In the genomic region with DNA sequence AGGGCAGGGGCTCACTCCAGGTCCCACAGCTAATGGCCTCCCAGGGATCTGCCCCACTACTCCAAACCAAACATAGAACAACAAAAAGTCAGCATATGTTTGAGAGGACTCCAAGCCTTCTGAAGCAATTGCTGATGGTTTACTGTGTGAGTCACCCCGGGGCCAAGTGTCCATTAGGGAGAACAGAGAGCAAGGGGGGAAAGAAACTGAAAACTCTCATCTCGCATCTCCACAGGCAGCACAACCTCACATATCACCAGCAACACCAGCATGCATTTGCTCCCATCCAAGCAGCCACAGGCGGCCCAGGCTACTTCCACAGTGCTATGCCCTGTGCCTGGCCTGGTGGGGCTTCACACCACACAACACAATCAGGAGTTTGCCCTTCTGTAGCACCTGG, we compare ENCODE assay signal across 1 cellular context.
TF ChIP-seq lines count a peak whose summit lies in the region.

No MANE protein-coding gene starts in this region.

TF ChIP-seq in IMR-90, 13 proteins besides CTCF, POLR2A, EP300 and RAD21 (continued from another document):
- TF ChIP-seq, protein P1, sequence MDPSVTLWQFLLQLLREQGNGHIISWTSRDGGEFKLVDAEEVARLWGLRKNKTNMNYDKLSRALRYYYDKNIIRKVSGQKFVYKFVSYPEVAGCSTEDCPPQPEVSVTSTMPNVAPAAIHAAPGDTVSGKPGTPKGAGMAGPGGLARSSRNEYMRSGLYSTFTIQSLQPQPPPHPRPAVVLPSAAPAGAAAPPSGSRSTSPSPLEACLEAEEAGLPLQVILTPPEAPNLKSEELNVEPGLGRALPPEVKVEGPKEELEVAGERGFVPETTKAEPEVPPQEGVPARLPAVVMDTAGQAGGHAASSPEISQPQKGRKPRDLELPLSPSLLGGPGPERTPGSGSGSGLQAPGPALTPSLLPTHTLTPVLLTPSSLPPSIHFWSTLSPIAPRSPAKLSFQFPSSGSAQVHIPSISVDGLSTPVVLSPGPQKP (IDR thresholded peaks at IDR 0.05; ENCODE audit: borderline replicate concordance, low read depth, low read length), result no peak
- TF ChIP-seq FOS (IDR thresholded peaks at IDR 0.05; ENCODE audit: low read depth, low read length), result peak; percentile 60; the same call in 1 of the 2 replicates
